13 cellular contexts compared by ENCODE assay signal in genomic region chr18:9594782-9595181, GRCh38. TPM values are rescaled to one million over a fixed set of nuclear protein-coding genes. Genes with fewer than 3 reads are reported as not detected.
DNase-seq lines count a peak whose midpoint lies in the region; ATAC-seq and TF ChIP-seq lines count a peak whose summit lies in the region.
"Had no signal": no experiment of that assay in that cellular context is flagged by ENCODE, and none has a peak within 500 bp of the region (broad histone marks: within the 10 kb centered on the region; RNA-seq: fewer than 3 reads in every experiment).

No MANE protein-coding gene starts in this region.

- H3K36me3 ChIP-seq in ACC112 (ENCODE audit: insufficient read depth, low read length) (peaks cover 42% of the 10 kb centered on the region), fibroblast of lung (ENCODE audit: control insufficient read depth, insufficient read depth, low read length) (peaks cover 4% of the 10 kb centered on the region)
- H3K36me3 ChIP-seq: BE2C had no signal

- no peak for TF ChIP-seq CTCF in fibroblast of lung (conservative IDR thresholded peaks at IDR 0.05 in 1 of 2, IDR thresholded peaks at IDR 0.05 in 1 of 2; ENCODE audit: low read depth in 1 of 2, low read length in 2 of 2)

- DNase-seq in fibroblast of lung (ENCODE audit: low read depth in 2 of 2), result peak; percentile 21 to 44
- DNase-seq in SIG-M5 (lab: John Stamatoyannopoulos, UW), result no peak
- DNase-seq in GF-D8 (lab: John Stamatoyannopoulos, UW), result no peak
- no peak for DNase-seq in NCI-H1930 (lab: John Stamatoyannopoulos, UW)
- no peak for DNase-seq in activated gamma-delta T cell (lab: John Stamatoyannopoulos, UW)
- DNase-seq: activated naive CD4-positive, alpha-beta T cell; BE2C; hippocampal formation; sigmoid colon had no signal

- no peak overlapping the region for H3K9ac ChIP-seq in fibroblast of lung (ENCODE audit: insufficient read depth, low read length)

- no peaks in the 10 kb centered on the region for H3K9me3 ChIP-seq in fibroblast of lung (ENCODE audit: control insufficient read depth, insufficient read depth, low read depth, low read length)
- H3K9me3 ChIP-seq: BE2C, SJSA1 had no signal

- H3K79me2 ChIP-seq in ACC112 (ENCODE audit: control insufficient read depth, insufficient read depth, low read length, unreplicated experiment) (peaks cover 89% of the 10 kb centered on the region), fibroblast of lung (ENCODE audit: control insufficient read depth, insufficient read depth, low read length) (peaks cover 75% of the 10 kb centered on the region)

- H3K4me3 ChIP-seq in ACC112 (ENCODE audit: low read depth, low read length) (peak overlapping the region; percentile 72), fibroblast of lung (replicated peaks in 1 of 4; ENCODE audit: control extremely low read depth in 1 of 4, insufficient read depth in 1 of 4, low read depth in 3 of 4, low read length in 4 of 4) (peak overlapping the region in 3 of 4 experiments; percentile 19 to 40 (median 27))
- H3K4me3 ChIP-seq: sigmoid colon, SJSA1 had no signal

- H3K4me1 ChIP-seq in ACC112 (ENCODE audit: control insufficient read depth, insufficient read depth, low read length, unreplicated experiment) (peaks cover 32% of the 10 kb centered on the region), fibroblast of lung (ENCODE audit: control insufficient read depth, extremely low read depth, insufficient read depth, low read length) (peaks cover 6% of the 10 kb centered on the region)
- H3K4me1 ChIP-seq: BE2C had no signal

- ATAC-seq in GM19395 (IDR thresholded peaks at IDR 0.05; ENCODE audit: unreplicated experiment) (peak; percentile 77), HG03575 (IDR thresholded peaks at IDR 0.05; ENCODE audit: extremely low read depth, insufficient number of reproducible peaks, low FRiP score, unreplicated experiment) (peak; percentile 44)

- H4K20me1 ChIP-seq in fibroblast of lung (ENCODE audit: control insufficient read depth, extremely low read depth, insufficient read depth, low read length), result no peaks in the 10 kb centered on the region

- no peak overlapping the region for H2AFZ ChIP-seq in ACC112 (ENCODE audit: low read length, unreplicated experiment)
- H2AFZ ChIP-seq in fibroblast of lung (ENCODE audit: low read length), result no peak overlapping the region

- H3K4me2 ChIP-seq in fibroblast of lung (ENCODE audit: extremely low read depth, insufficient read depth, low read length), result peak overlapping the region; percentile 76

- H3K27me3 ChIP-seq in ACC112 (ENCODE audit: insufficient read depth, low read length) (no peaks in the 10 kb centered on the region), fibroblast of lung (ENCODE audit: control insufficient read depth, insufficient read depth, low read length) (no peaks in the 10 kb centered on the region)
- H3K27me3 ChIP-seq: BE2C, sigmoid colon, SJSA1 had no signal

- H3K27ac ChIP-seq in ACC112 (ENCODE audit: low read depth, low read length) (peak overlapping the region; percentile 72), fibroblast of lung (ENCODE audit: insufficient read depth, low read length) (peak overlapping the region; percentile 46)
- H3K27ac ChIP-seq: SJSA1 had no signal

RNA-seq across cellular contexts. Expression of gene PPP4R1, which starts 19.6 kb away (rescaled TPM):
- 90.9 and 108 TPM in 2 replicates for total RNA-seq in fibroblast of lung
- 83.5 and 92.6 TPM in 2 replicates for polyA plus RNA-seq in fibroblast of lung
- 57.9 and 59.3 TPM in 2 replicates for polyA plus RNA-seq in fibroblast of lung (2012)
- polyA minus RNA-seq in fibroblast of lung (ENCODE audit: low replicate concordance), result 90.4 and 187 TPM in 2 replicates

Comparison
In these comparisons a context has a peak if more than half of its experiments do, and no peak if none do; other contexts are left out.
1. DNase-seq: peak in fibroblast of lung (2 of 2); none in SIG-M5 (single experiment), GF-D8 (single experiment), NCI-H1930 (0 of 2) and activated gamma-delta T cell (single experiment).